In the genomic region with DNA sequence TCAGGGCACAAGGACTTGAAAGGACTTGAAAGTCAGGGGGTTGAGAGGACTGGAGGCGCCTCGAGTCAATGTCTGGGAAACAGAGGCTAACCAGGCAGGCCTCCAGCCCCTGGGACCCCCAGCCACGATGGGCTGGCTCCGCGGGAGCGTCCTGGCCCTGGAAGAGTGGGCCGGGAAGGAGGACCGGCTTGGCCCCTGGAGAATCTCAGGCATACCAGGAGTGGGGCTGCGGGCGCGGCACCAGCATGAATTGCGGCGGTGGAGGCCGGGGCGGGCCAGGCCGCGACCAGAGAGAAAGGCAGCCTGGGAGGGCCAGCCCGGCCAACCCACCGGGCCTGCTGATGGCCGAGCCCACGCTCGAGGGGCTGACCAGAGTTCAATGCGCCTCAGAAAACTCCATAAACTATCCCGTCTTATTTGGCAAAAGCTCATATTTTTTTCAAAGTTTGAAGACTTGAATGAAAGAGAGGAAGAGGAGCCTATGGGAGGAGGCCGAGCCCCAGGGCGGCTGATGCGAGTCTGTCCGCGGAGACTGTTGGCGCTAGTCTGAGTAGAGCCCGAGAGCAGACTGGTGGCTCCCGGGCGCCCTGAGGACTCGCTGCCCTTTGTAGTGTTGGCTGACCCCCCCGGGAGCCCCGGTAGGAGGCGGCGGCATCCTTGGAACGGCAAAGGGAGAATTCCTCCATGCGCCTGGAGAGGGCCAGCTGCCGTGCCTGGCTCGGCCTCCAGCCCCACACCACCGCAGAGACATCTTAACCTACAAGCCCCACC, we compare ENCODE assay signal across 2 cellular contexts.
TF ChIP-seq lines count a peak whose summit lies in the region.

No MANE protein-coding gene starts in this region.

TF ChIP-seq in SK-N-SH, 30 proteins besides CTCF, POLR2A, EP300 and RAD21 (continued from another document):
- TF ChIP-seq FOSL2 (IDR thresholded peaks at IDR 0.05; ENCODE audit: borderline replicate concordance, low read depth): no peak
- TF ChIP-seq YY1 (IDR thresholded peaks at IDR 0.05; ENCODE audit: low read depth): no peak
- no peak for TF ChIP-seq NFIC (IDR thresholded peaks at IDR 0.05; ENCODE audit: borderline replicate concordance)
- TF ChIP-seq ZBTB33 (IDR thresholded peaks at IDR 0.05; ENCODE audit: borderline replicate concordance, low read depth): no peak
- TF ChIP-seq, protein P1, sequence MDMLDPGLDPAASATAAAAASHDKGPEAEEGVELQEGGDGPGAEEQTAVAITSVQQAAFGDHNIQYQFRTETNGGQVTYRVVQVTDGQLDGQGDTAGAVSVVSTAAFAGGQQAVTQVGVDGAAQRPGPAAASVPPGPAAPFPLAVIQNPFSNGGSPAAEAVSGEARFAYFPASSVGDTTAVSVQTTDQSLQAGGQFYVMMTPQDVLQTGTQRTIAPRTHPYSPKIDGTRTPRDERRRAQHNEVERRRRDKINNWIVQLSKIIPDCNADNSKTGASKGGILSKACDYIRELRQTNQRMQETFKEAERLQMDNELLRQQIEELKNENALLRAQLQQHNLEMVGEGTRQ (IDR thresholded peaks at IDR 0.05; ENCODE audit: borderline replicate concordance, low read depth, low read length): no peak
- no peak for TF ChIP-seq NRF1 (IDR thresholded peaks at IDR 0.05; ENCODE audit: low read depth, low read length)
- TF ChIP-seq POLR2AphosphoS5 (IDR thresholded peaks at IDR 0.05; ENCODE audit: low read depth, low read length): no peak
- TF ChIP-seq MEF2A (IDR thresholded peaks at IDR 0.05; ENCODE audit: borderline replicate concordance, low read depth): no peak
- no peak for TF ChIP-seq GABPA (IDR thresholded peaks at IDR 0.05; ENCODE audit: low read depth)
- TF ChIP-seq TAF1 (IDR thresholded peaks at IDR 0.05; ENCODE audit: borderline replicate concordance, low read depth, low read length): no peak
- no peak for TF ChIP-seq GATA2 (CRISPR knock-in tag; IDR thresholded peaks at IDR 0.05)
- TF ChIP-seq PBX3 (IDR thresholded peaks at IDR 0.05): no peak
- TF ChIP-seq, protein P2, sequence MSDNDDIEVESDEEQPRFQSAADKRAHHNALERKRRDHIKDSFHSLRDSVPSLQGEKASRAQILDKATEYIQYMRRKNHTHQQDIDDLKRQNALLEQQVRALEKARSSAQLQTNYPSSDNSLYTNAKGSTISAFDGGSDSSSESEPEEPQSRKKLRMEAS (IDR thresholded peaks at IDR 0.05; ENCODE audit: low read depth): no peak
- no peak for TF ChIP-seq REST (IDR thresholded peaks at IDR 0.05; ENCODE audit: low read depth, low read length)

TF ChIP-seq in SK-N-SH treated with all-trans-retinoic acid at 6 μM for 48 hours, 23 proteins besides CTCF, POLR2A, EP300 and RAD21 (continued from another document):
- TF ChIP-seq, protein P3, sequence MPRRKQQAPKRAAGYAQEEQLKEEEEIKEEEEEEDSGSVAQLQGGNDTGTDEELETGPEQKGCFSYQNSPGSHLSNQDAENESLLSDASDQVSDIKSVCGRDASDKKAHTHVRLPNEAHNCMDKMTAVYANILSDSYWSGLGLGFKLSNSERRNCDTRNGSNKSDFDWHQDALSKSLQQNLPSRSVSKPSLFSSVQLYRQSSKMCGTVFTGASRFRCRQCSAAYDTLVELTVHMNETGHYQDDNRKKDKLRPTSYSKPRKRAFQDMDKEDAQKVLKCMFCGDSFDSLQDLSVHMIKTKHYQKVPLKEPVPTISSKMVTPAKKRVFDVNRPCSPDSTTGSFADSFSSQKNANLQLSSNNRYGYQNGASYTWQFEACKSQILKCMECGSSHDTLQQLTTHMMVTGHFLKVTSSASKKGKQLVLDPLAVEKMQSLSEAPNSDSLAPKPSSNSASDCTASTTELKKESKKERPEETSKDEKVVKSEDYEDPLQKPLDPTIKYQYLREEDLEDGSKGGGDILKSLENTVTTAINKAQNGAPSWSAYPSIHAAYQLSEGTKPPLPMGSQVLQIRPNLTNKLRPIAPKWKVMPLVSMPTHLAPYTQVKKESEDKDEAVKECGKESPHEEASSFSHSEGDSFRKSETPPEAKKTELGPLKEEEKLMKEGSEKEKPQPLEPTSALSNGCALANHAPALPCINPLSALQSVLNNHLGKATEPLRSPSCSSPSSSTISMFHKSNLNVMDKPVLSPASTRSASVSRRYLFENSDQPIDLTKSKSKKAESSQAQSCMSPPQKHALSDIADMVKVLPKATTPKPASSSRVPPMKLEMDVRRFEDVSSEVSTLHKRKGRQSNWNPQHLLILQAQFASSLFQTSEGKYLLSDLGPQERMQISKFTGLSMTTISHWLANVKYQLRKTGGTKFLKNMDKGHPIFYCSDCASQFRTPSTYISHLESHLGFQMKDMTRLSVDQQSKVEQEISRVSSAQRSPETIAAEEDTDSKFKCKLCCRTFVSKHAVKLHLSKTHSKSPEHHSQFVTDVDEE (CRISPR knock-in tag; IDR thresholded peaks at IDR 0.05): no peak
- no peak for TF ChIP-seq CSRNP3 (CRISPR knock-in tag; IDR thresholded peaks at IDR 0.05)
- TF ChIP-seq TOX (CRISPR knock-in tag; IDR thresholded peaks at IDR 0.05; ENCODE audit: borderline replicate concordance): no peak
- TF ChIP-seq ARNTL (CRISPR knock-in tag; IDR thresholded peaks at IDR 0.05; ENCODE audit: borderline replicate concordance, low read depth): no peak
- no peak for TF ChIP-seq ZC3H10 (CRISPR knock-in tag; IDR thresholded peaks at IDR 0.05)
- no peak for TF ChIP-seq ISL1 (CRISPR knock-in tag; IDR thresholded peaks at IDR 0.05)
- no peak for TF ChIP-seq TCF4 (CRISPR knock-in tag; IDR thresholded peaks at IDR 0.05; ENCODE audit: borderline replicate concordance)
- TF ChIP-seq OSR1 (CRISPR knock-in tag; IDR thresholded peaks at IDR 0.05): no peak
- no peak for TF ChIP-seq ZNF565 (CRISPR knock-in tag; conservative IDR thresholded peaks at IDR 0.05; ENCODE audit: low read depth)
- TF ChIP-seq PATZ1 (CRISPR knock-in tag; IDR thresholded peaks at IDR 0.05; ENCODE audit: borderline replicate concordance): no peak
- TF ChIP-seq BACH2 (CRISPR knock-in tag; IDR thresholded peaks at IDR 0.05; ENCODE audit: borderline replicate concordance): no peak
- no peak for TF ChIP-seq RARB (CRISPR knock-in tag; IDR thresholded peaks at IDR 0.05)
- TF ChIP-seq, protein P4, sequence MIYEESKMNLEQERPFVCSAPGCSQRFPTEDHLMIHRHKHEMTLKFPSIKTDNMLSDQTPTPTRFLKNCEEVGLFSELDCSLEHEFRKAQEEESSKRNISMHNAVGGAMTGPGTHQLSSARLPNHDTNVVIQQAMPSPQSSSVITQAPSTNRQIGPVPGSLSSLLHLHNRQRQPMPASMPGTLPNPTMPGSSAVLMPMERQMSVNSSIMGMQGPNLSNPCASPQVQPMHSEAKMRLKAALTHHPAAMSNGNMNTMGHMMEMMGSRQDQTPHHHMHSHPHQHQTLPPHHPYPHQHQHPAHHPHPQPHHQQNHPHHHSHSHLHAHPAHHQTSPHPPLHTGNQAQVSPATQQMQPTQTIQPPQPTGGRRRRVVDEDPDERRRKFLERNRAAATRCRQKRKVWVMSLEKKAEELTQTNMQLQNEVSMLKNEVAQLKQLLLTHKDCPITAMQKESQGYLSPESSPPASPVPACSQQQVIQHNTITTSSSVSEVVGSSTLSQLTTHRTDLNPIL (CRISPR knock-in tag; IDR thresholded peaks at IDR 0.05; ENCODE audit: low read depth): no peak
TF ChIP-seq in SK-N-SH treated with all-trans-retinoic acid at 6 μM for 48 hours: peak in this region for 0.
